Comparison of ENCODE assay signal across 27 cellular contexts in the genomic region with DNA sequence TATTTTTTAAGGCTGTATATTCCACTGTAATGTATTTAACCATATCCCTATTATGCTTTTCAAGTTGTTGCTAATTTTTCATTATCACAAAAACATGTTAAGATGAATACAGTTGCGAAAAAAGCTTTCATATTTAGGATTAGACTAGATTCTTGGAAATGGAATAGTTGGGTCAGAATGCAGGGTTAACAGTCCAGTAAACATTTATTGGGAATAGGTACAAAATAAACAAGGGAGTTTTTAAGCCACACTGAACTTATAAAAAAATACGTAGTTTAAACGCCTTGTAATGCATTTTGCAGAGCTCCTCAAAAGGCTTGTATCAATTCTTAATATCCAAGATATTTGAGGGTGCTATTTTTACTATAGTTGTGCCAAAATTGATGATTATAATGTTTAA.
"Had no signal": no experiment of that assay in that cellular context is flagged by ENCODE, and none has a peak within 500 bp of the region (broad histone marks: within the 10 kb centered on the region; RNA-seq: fewer than 3 reads in every experiment).

No MANE protein-coding gene starts in this region.

- H3K4me1 ChIP-seq: stomach, suprapubic skin, testis, thyroid gland, tibial artery, tibial nerve, transverse colon, upper lobe of left lung, upper lobe of right lung, uterus, vagina had no signal

- H3K9me3 ChIP-seq: stomach, suprapubic skin, testis, thoracic aorta, thyroid gland, tibial artery, tibial nerve, transverse colon, upper lobe of left lung, upper lobe of right lung, uterus, vagina had no signal

- H3K36me3 ChIP-seq: thoracic aorta, thyroid gland, uterus had no signal

- H3K4me3 ChIP-seq: stomach, suprapubic skin, testis, thoracic aorta, thyroid gland, tibial artery, tibial nerve, transverse colon, upper lobe of left lung, upper lobe of right lung, uterus, vagina had no signal

- FAIRE-seq: urothelium cell line had no signal

- DNase-seq: stimulated activated CD4-positive, alpha-beta T cell treated with anti-CD3 and anti-CD28 coated beads, Interleukin-2, amount 100 ng/mL, for 48 hours; stimulated activated CD4-positive, alpha-beta T cell treated with anti-CD3 and anti-CD28 coated beads, Interleukin-4, amount 100 ng/mL, for 1 hour; stimulated activated CD4-positive, alpha-beta T cell treated with anti-CD3 and anti-CD28 coated beads, Interleukin-4, amount 100 ng/mL, for 24 hours; stimulated activated CD4-positive, alpha-beta T cell treated with anti-CD3 and anti-CD28 coated beads, Interleukin-4, amount 100 ng/mL, for 4 hours; stimulated activated CD8-positive, alpha-beta memory T cell treated with anti-CD3 and anti-CD28 coated beads, Interleukin-4, amount 100 ng/mL, for 48 hours; stimulated activated naive B cell treated with anti-CD40 and anti-IgM and Interleukin-4, amounts not matched to agents 10 μg/mL and 1 μg/mL and 100 μg/mL, for 72 hours; stimulated activated naive CD4-positive, alpha-beta T cell; stimulated activated naive CD4-positive, alpha-beta T cell treated with Interleukin-2 at 50 U/mL for 16 hours; stimulated activated naive CD8-positive, alpha-beta T cell treated with anti-CD3 and anti-CD28 coated beads, Interleukin-15, amount 100 ng/mL, for 72 hours; stimulated activated naive CD8-positive, alpha-beta T cell treated with anti-CD3 and anti-CD28 coated beads, Interleukin-15, Interleukin-2, amounts not matched to agents 100 U/mL and 50 U/mL, for 24 hours; stomach; substantia nigra; testis; thyroid gland; tibial artery; transverse colon; trophoblast cell; upper lobe of left lung; upper lobe of right lung; uterus had no signal

- H3K27me3 ChIP-seq: stomach, suprapubic skin, testis, thyroid gland, tibial artery, tibial nerve, transverse colon, upper lobe of left lung, upper lobe of right lung, uterus, vagina had no signal

- ATAC-seq: stimulated activated effector memory CD8-positive, alpha-beta T cell treated with anti-CD3 and anti-CD28 coated beads, Interleukin-12 subunit alpha, Interleukin-12 subunit beta, amount 100 ng/mL, for 72 hours; stimulated activated memory B cell treated with anti-CD40 and anti-IgM and Interleukin-4, amounts not matched to agents 10 μg/mL and 1 μg/mL and 100 μg/mL, for 72 hours; stimulated activated naive B cell treated with anti-CD40 and anti-IgM and Interleukin-4, amounts not matched to agents 10 μg/mL and 1 μg/mL and 100 μg/mL, for 72 hours; stimulated activated naive CD8-positive, alpha-beta T cell treated with anti-CD3 and anti-CD28 coated beads, Interleukin-15, amount 100 ng/mL, for 72 hours; stimulated activated naive CD8-positive, alpha-beta T cell treated with anti-CD3 and anti-CD28 coated beads, Interleukin-15, Interleukin-2, amounts not matched to agents 100 U/mL and 50 U/mL, for 24 hours; upper lobe of right lung had no signal

- H3K27ac ChIP-seq: stomach, suprapubic skin, testis, thoracic aorta, thyroid gland, tibial artery, tibial nerve, transverse colon, upper lobe of left lung, upper lobe of right lung, uterus, vagina had no signal
